In the genomic region with DNA sequence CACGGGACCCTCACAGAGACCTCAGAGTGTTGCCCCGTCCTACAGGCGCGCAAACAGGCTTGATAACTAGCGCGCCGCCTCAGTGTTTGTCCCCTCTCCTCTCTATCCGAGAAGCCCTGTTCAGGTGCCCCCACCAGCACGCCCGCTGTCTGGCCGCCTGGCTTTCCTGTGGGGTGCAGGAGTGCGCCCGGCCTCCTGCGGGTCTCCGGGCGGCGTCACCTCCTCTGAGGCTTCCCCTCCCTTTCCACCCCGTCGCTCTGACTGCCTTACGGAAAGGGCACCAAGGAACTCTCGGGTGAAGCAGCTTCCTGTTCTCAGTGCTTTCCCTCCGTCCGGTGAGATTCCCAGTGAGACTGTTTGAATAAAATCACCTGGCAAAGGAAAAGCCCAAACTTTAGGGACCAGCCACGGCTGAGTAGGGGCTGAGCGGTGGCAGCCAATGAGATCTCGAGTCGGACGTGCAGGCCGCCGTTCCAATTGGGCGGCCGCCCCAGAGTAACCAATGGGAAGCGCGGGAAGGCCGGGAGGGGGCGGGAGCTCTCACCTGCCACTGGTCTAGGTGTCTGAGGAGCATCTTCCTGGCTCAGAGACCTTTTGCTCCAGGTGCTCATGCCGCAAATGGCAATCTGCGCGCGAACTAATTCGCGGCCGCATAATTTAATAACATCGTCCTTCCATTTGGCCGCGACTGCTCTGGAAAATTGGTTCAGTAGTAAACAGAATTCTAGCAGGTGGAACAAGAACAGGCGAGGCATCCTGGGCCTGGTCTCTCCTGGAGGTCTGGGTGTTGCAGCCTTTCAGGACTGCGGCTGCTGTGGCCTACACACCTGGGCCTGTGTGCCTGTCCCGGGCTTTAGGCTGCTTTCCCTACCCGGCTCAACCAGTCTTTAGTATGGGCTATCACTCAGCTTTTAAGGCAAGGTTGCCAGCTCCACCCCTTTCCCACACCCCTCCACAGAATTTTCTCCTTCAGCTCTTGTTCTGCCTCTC, we compare ENCODE assay signal across 8 cellular contexts. TPM values are rescaled to one million over a fixed set of nuclear protein-coding genes. Genes with fewer than 3 reads are reported as not detected.
A peak's percentile ranks its signal among the peaks of the same experiment; 100 is the strongest.
DNase-seq lines count a peak whose midpoint lies in the region; ATAC-seq, FAIRE-seq and TF ChIP-seq lines count a peak whose summit lies in the region.
"Not testable (repeated sequence)": the region's sequence is repeated elsewhere in the genome, so short reads cannot be mapped to it uniquely, and the experiment has no call there.

A gene with protein sequence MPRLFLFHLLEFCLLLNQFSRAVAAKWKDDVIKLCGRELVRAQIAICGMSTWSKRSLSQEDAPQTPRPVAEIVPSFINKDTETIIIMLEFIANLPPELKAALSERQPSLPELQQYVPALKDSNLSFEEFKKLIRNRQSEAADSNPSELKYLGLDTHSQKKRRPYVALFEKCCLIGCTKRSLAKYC (minus strand): TSS at position 885 of the 990 bp plus-strand sequence. CDS start 130 bp downstream, at position 755.

- not testable (repeated sequence) for H3K27me3 Mint-ChIP-seq in CD4-positive, alpha-beta T cell

- not testable (repeated sequence) for TF ChIP-seq CTCF in CD4-positive, alpha-beta T cell (IDR thresholded peaks at IDR 0.05); GM12878 (IDR thresholded peaks at IDR 0.05 in 2 of 3, conservative IDR thresholded peaks at IDR 0.05 in 1 of 3; ENCODE audit: control insufficient read depth in 2 of 3, extremely low read depth in 1 of 3, insufficient read depth in 1 of 3, low read depth in 3 of 3, low read length in 3 of 3); parathyroid adenoma (IDR thresholded peaks at IDR 0.05)

- not testable (repeated sequence) for TF ChIP-seq EP300 in GM12878 (IDR thresholded peaks at IDR 0.05; ENCODE audit: borderline replicate concordance in 1 of 2, control insufficient read depth in 1 of 2, low read depth in 2 of 2, low read length in 2 of 2)

- not testable (repeated sequence) for TF ChIP-seq RAD21 in GM12878 (IDR thresholded peaks at IDR 0.05; ENCODE audit: insufficient read depth, low read depth, low read length)

- not testable (repeated sequence) for TF ChIP-seq POLR2A in GM12878 (IDR thresholded peaks at IDR 0.05; ENCODE audit: low read depth, low read length)

- intact Hi-C loops in CD4-positive, alpha-beta T cell (cut with DNase I, micrococcal nuclease); GM12878 (cut with micrococcal nuclease; ENCODE audit: unreplicated experiment); right cardiac atrium (cut with DNase I): not testable (repeated sequence)

- H3K36me3 Mint-ChIP-seq in CD4-positive, alpha-beta T cell (ENCODE audit: low read depth) = not testable (repeated sequence)

- H3K4me3 ChIP-seq in GM12878; right cardiac atrium (ENCODE audit: low read length); parathyroid adenoma (ENCODE audit: low read depth, low read length): not testable (repeated sequence)

- CTCF ChIA-PET in CD4-positive, alpha-beta T cell (lab: Charles Lee) = not testable (repeated sequence)
- CTCF ChIA-PET in GM12878 (lab: Yijun Ruan, JAX) = interaction anchor here (1.0 kb wide), 1 partner anchor 19 kb away, joined by 3 read pairs; no protein-coding TSS in a partner anchor

- RAD21 ChIA-PET in GM12878 (lab: Charles Lee; ENCODE audit: unreplicated experiment) = not testable (repeated sequence)

- not testable (repeated sequence) for H3K9me3 ChIP-seq in CD4-positive, alpha-beta T cell (ENCODE audit: control insufficient read depth, low read length); GM12878 (replicated peaks; ENCODE audit: control insufficient read depth, insufficient read depth, low read length); right cardiac atrium (ENCODE audit: control insufficient read depth, low read length); parathyroid adenoma (ENCODE audit: control insufficient read depth, low read length)

- SMC1A ChIA-PET in GM12878 (lab: Charles Lee; ENCODE audit: uncharacterized antibody, unreplicated experiment) = not testable (repeated sequence)

- H3K4me1 ChIP-seq in GM12878 (ENCODE audit: control insufficient read depth, insufficient read depth, low read length); right cardiac atrium (ENCODE audit: control insufficient read depth, insufficient read depth, low read length); parathyroid adenoma: not testable (repeated sequence)

- not testable (repeated sequence) for H3K79me2 ChIP-seq in GM12878 (ENCODE audit: control insufficient read depth, insufficient read depth, low read length); parathyroid adenoma

- not testable (repeated sequence) for H3K9me3 Mint-ChIP-seq in CD4-positive, alpha-beta T cell

- POLR2A ChIA-PET in CD4-positive, alpha-beta T cell (lab: Charles Lee); GM12878 (lab: Charles Lee): not testable (repeated sequence)

- H2AFZ ChIP-seq in GM12878 (ENCODE audit: control insufficient read depth, low read depth, low read length) (peak within 1 kb of the TSS; percentile 80), parathyroid adenoma (peak within 1 kb of the TSS; percentile 74)

- in situ Hi-C loops in GM12878 (cut with MboI) = not testable (repeated sequence)

- H3K9ac ChIP-seq in GM12878 (ENCODE audit: control insufficient read depth, insufficient read depth, low read length); parathyroid adenoma: not testable (repeated sequence)

- peaks cover 38% of the 10 kb centered on the region for H3K4me1 Mint-ChIP-seq in CD4-positive, alpha-beta T cell (ENCODE audit: low read depth)

- not testable (repeated sequence) for H3K36me3 ChIP-seq in GM12878 (ENCODE audit: control insufficient read depth in 2 of 2, insufficient read depth in 2 of 2, low read length in 1 of 2); parathyroid adenoma (ENCODE audit: control insufficient read depth, insufficient read depth, low read length)

- peak in 3 of 10 experiments; percentile 9 to 38 (median 14) for DNase-seq in CD4-positive, alpha-beta T cell
- DNase-seq in HT-29 (ENCODE audit: low spot score) (peak; percentile 41), T-helper 9 cell (peak; percentile 1)
- not testable (repeated sequence) for DNase-seq in GM12878 (ENCODE audit: low read depth, low spot score); right cardiac atrium

- WGBS in GM12878 (ENCODE audit: insufficient coverage, insufficient replicate concordance, low lambda C conversion rate, missing lambda C conversion rate) = 12% methylated on average over 14 of the region's 50 CpGs
- WGBS in right cardiac atrium = 22% methylated on average over 14 of the region's 50 CpGs

- H3K27ac ChIP-seq in CD4-positive, alpha-beta T cell (ENCODE audit: low read depth, low read length); GM12878 (ENCODE audit: control insufficient read depth, insufficient read depth); right cardiac atrium (ENCODE audit: low read length): not testable (repeated sequence)
- peak within 1 kb of the TSS; percentile 64 for H3K27ac ChIP-seq in parathyroid adenoma

- FAIRE-seq in GM12878 (lab: Jason Lieb, UNC) = peak; percentile 99

- ATAC-seq in CD4-positive, alpha-beta T cell (ENCODE audit: poor library complexity) = peak; percentile 95
- ATAC-seq in GM19328 (IDR thresholded peaks at IDR 0.05; ENCODE audit: unreplicated experiment) = peak; percentile 100
- ATAC-seq in HG02840 (IDR thresholded peaks at IDR 0.05; ENCODE audit: low FRiP score, unreplicated experiment) = peak; percentile 99
- peak; percentile 100 for ATAC-seq in GM12878
- peak; percentile 100 for ATAC-seq in right cardiac atrium

- H3K27me3 ChIP-seq in CD4-positive, alpha-beta T cell (ENCODE audit: control insufficient read depth, insufficient read depth, low read length); GM12878 (replicated peaks in 1 of 2; ENCODE audit: control insufficient read depth in 2 of 2, insufficient read depth in 2 of 2, low read length in 1 of 2); right cardiac atrium (ENCODE audit: control insufficient read depth, insufficient read depth); parathyroid adenoma (ENCODE audit: control insufficient read depth, insufficient read depth, low read length): not testable (repeated sequence)

- peak within 1 kb of the TSS; percentile 71; the same call in 1 of the 2 replicates for H3K4me2 ChIP-seq in GM12878 (ENCODE audit: control insufficient read depth, insufficient read depth)
- not testable (repeated sequence) for H3K4me2 ChIP-seq in parathyroid adenoma (ENCODE audit: low read length)

- H3K4me3 Mint-ChIP-seq in CD4-positive, alpha-beta T cell = peak within 1 kb of the TSS; percentile 66

- H4K20me1 ChIP-seq in GM12878 (ENCODE audit: control insufficient read depth, insufficient read depth) = not testable (repeated sequence)

- TSS peak; percentile 93 for BruUV-seq in GM12878 (replicated peaks; lab: Mats Ljungman, UMichigan)

- H3K27ac Mint-ChIP-seq in CD4-positive, alpha-beta T cell = peak within 1 kb of the TSS; percentile 74

RNA-seq across cellular contexts. Expression of the gene that starts here (rescaled TPM):
- total RNA-seq in CD4-positive, alpha-beta T cell = under 1 TPM; 0.36 to 0.84 TPM
- total RNA-seq in HT-29 (2014; rRNA removed; shearing (Covaris generic)) = not detected in 2 replicates
- total RNA-seq in GM12878 (2013; cell fraction: nucleolus; rRNA removed) = 4.5 and 4.6 TPM in 2 replicates
- total RNA-seq in GM12878 (2014; rRNA removed) (1.1 and 2.0 TPM in 2 replicates), GM12878 (2014; rRNA removed; fragmentation: Illumina TruSeq; extraction: Trizol) (1.5 and 1.6 TPM in 2 replicates), GM12878 (2021) (0.80 and 0.90 TPM in 2 replicates), right cardiac atrium (under 1 TPM in 1 of 4 donors, not detected in 3; 0.32 TPM)
- not detected for polyA plus RNA-seq in GM12878 (2011; ENCODE audit: low read depth)
- polyA plus RNA-seq in GM12878 (2011; rRNA removed) (1.6 and 2.4 TPM in 2 replicates), GM12878 (2014; fragmentation: Illumina TruSeq; extraction: Trizol) (0.82 and 1.6 TPM in 2 replicates), GM12878 (2014; fragmentation: Nextera tagmentation; extraction: Ambion mirVana) (1 to 10 TPM; 2.7 to 2.8 TPM), GM12878 (2014; rRNA removed) (0.71 and 1.7 TPM in 2 replicates), GM12878 (2016; fragmentation: Nextera tagmentation; extraction: Ambion mirVana) (1 to 10 TPM; 2.4 TPM), right cardiac atrium (0.16 TPM)
- polyA plus RNA-seq in GM12878 (2011; cell fraction: cytosol; rRNA removed) = 0.72 and 1.2 TPM in 2 replicates
- 0.61 and 0.79 TPM in 2 replicates for polyA plus RNA-seq in GM12878 (2011; cell fraction: nucleus; rRNA removed)
- 0.56 and 0.91 TPM in 2 replicates for polyA plus RNA-seq in GM12878 (2012)
- 1.0 and 1.2 TPM in 2 replicates for polyA minus RNA-seq in GM12878 (2011; rRNA and poly(A)+ RNA removed)
- polyA minus RNA-seq in GM12878 (2011; cell fraction: cytosol; rRNA and poly(A)+ RNA removed) = 1.2 TPM in 1 of 2 replicates, not detected in the other
- polyA minus RNA-seq in GM12878 (2011; cell fraction: nucleus; rRNA and poly(A)+ RNA removed) = 0.73 and 0.86 TPM in 2 replicates

Comparison
In these comparisons a context has a peak if more than half of its experiments do, and no peak if none do; other contexts are left out.
1. Peak in ATAC-seq in CD4-positive, alpha-beta T cell; RNA of the gene not detected or under 1 TPM.
2. Peak in DNase-seq in HT-29; RNA of the gene not detected or under 1 TPM.
3. Peak in ATAC-seq in right cardiac atrium; RNA of the gene not detected or under 1 TPM.